ENCODE assay signal across 23 cellular contexts in the genomic region with DNA sequence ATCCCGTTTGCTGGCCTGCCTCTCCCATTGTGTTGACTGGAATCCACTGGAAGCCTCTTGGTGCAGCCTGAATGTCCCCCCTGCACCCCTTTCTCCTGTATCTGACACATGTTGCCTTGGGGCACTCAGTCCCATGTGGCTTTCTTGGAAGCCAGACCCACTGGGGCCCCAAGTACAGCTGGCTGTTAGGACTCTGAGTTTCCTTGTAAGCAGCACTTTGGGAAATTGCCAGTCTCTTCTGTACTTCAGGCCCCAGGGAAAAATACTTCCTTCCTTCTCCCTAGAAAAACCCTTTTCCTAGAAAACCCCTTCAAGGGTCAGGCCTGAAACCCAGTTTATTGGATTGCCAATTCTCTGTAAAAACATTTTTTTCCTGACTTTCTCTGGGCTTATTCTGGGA.
DNase-seq lines count a peak whose midpoint lies in the region; FAIRE-seq and TF ChIP-seq lines count a peak whose summit lies in the region.
"Had no signal": no experiment of that assay in that cellular context is flagged by ENCODE, and none has a peak within 500 bp of the region (broad histone marks: within the 10 kb centered on the region; RNA-seq: fewer than 3 reads in every experiment).

No MANE protein-coding gene starts in this region.

- peak; percentile 26 for DNase-seq in AG10803 (ENCODE audit: low read depth)
- DNase-seq in cerebellar cortex (ENCODE audit: low spot score): peak; percentile 69
- no peak for DNase-seq in C1 segment of cervical spinal cord (lab: John Stamatoyannopoulos, UW)
- DNase-seq in DMS79 treated with DMSO at 0.1 percent for 48 hours (lab: John Stamatoyannopoulos, UW): no peak
- no peak for DNase-seq in activated CD4-positive, alpha-beta T cell treated with anti-CD3 and anti-CD28 coated beads for 48 hours
- DNase-seq in Karpas-422: no peak
- DNase-seq: activated CD8-positive, alpha-beta T cell treated with anti-CD3 and anti-CD28 coated beads, Interleukin-2, amount 10 ng/mL, durations not matched to agents 7 days and 5 days; activated gamma-delta T cell; CD8-positive, alpha-beta memory T cell; heart right ventricle; left colon; naive thymus-derived CD8-positive, alpha-beta T cell; NCI-H2107; NCI-H526 treated with DMSO at 0.1 percent for 48 hours; stimulated activated CD4-positive, alpha-beta T cell treated with anti-CD3 and anti-CD28 coated beads, Interleukin-1b, Interleukin-23, amount 100 ng/mL, for 48 hours; SW 1271 had no signal

- no peak overlapping the region for H3K4me3 Mint-ChIP-seq in nephron
- H3K4me3 Mint-ChIP-seq: activated CD8-positive, alpha-beta T cell treated with anti-CD3 and anti-CD28 coated beads, Interleukin-2, amount 10 ng/mL, durations not matched to agents 7 days and 5 days; CD8-positive, alpha-beta memory T cell; naive thymus-derived CD8-positive, alpha-beta T cell; stimulated activated effector memory CD8-positive, alpha-beta T cell treated with anti-CD3 and anti-CD28 coated beads, Interleukin-12 subunit alpha, Interleukin-12 subunit beta, amount 100 ng/mL, for 72 hours had no signal

- H3K36me3 Mint-ChIP-seq in nephron (ENCODE audit: low read depth): peaks cover 7% of the 10 kb centered on the region
- H3K36me3 Mint-ChIP-seq: CD8-positive, alpha-beta memory T cell; naive thymus-derived CD8-positive, alpha-beta T cell; stimulated activated effector memory CD8-positive, alpha-beta T cell treated with anti-CD3 and anti-CD28 coated beads, Interleukin-12 subunit alpha, Interleukin-12 subunit beta, amount 100 ng/mL, for 72 hours had no signal

- H3K4me1 Mint-ChIP-seq in nephron: peaks cover 90% of the 10 kb centered on the region
- H3K4me1 Mint-ChIP-seq: CD8-positive, alpha-beta memory T cell; naive thymus-derived CD8-positive, alpha-beta T cell; stimulated activated effector memory CD8-positive, alpha-beta T cell treated with anti-CD3 and anti-CD28 coated beads, Interleukin-12 subunit alpha, Interleukin-12 subunit beta, amount 100 ng/mL, for 72 hours had no signal

- H2AFZ ChIP-seq in Karpas-422 (ENCODE audit: low read length): no peak overlapping the region

- H3K9me2 ChIP-seq in Karpas-422 (replicated peaks; ENCODE audit: insufficient read depth, low read length): no peaks in the 10 kb centered on the region

- no peak overlapping the region for H3K9ac ChIP-seq in Karpas-422 (ENCODE audit: low read length)

- peak; percentile 99 for FAIRE-seq in G401.6 (lab: Jason Lieb, UNC)
- FAIRE-seq: H1 had no signal

- H3K4me1 ChIP-seq in Karpas-422 (ENCODE audit: low read length): no peaks in the 10 kb centered on the region
- H3K4me1 ChIP-seq: breast epithelium, heart right ventricle, prostate gland had no signal

- H3K27me3 Mint-ChIP-seq in nephron (ENCODE audit: low read depth): peaks cover 5% of the 10 kb centered on the region

- H3K27ac ChIP-seq in Karpas-422 (ENCODE audit: low read length): no peak overlapping the region
- H3K27ac ChIP-seq: breast epithelium, coronary artery, heart right ventricle, prostate gland had no signal

- H4K20me1 ChIP-seq in Karpas-422 (ENCODE audit: insufficient read depth, low read depth, low read length): no peaks in the 10 kb centered on the region

- H3K9me3 ChIP-seq in Karpas-422 (ENCODE audit: low read length): no peaks in the 10 kb centered on the region
- H3K9me3 ChIP-seq: breast epithelium, heart right ventricle, prostate gland had no signal

- no peaks in the 10 kb centered on the region for H3K36me3 ChIP-seq in Karpas-422 (ENCODE audit: insufficient read depth, low read length)
- H3K36me3 ChIP-seq: breast epithelium, heart right ventricle, prostate gland had no signal

- no peak for TF ChIP-seq CTCF in AG10803 (conservative IDR thresholded peaks at IDR 0.05; ENCODE audit: low read length)
- TF ChIP-seq CTCF in nephron (IDR thresholded peaks at IDR 0.05; ENCODE audit: unreplicated experiment in 3 of 3): no peak

- no peaks in the 10 kb centered on the region for H3K27me3 ChIP-seq in Karpas-422 (ENCODE audit: low read length)
- H3K27me3 ChIP-seq: breast epithelium, heart right ventricle had no signal

- no peaks in the 10 kb centered on the region for H3K9me3 Mint-ChIP-seq in nephron
- H3K9me3 Mint-ChIP-seq: CD8-positive, alpha-beta memory T cell; stimulated activated effector memory CD8-positive, alpha-beta T cell treated with anti-CD3 and anti-CD28 coated beads, Interleukin-12 subunit alpha, Interleukin-12 subunit beta, amount 100 ng/mL, for 72 hours had no signal

- H3K79me2 ChIP-seq in Karpas-422 (ENCODE audit: low read length): no peaks in the 10 kb centered on the region

- H3K4me2 ChIP-seq in Karpas-422 (ENCODE audit: low read depth, low read length, poor library complexity, severe bottlenecking): no peak overlapping the region

- H3K27ac Mint-ChIP-seq in nephron: peak overlapping the region; percentile 74 to 89 (median 85)
- H3K27ac Mint-ChIP-seq: activated CD8-positive, alpha-beta T cell treated with anti-CD3 and anti-CD28 coated beads, Interleukin-2, amount 10 ng/mL, durations not matched to agents 7 days and 5 days; CD8-positive, alpha-beta memory T cell; stimulated activated effector memory CD8-positive, alpha-beta T cell treated with anti-CD3 and anti-CD28 coated beads, Interleukin-12 subunit alpha, Interleukin-12 subunit beta, amount 100 ng/mL, for 72 hours had no signal

- no peak overlapping the region for H3K4me3 ChIP-seq in AG10803 (ENCODE audit: low read length)
- H3K4me3 ChIP-seq in Karpas-422 (ENCODE audit: low read length): no peak overlapping the region
- H3K4me3 ChIP-seq: breast epithelium, coronary artery, heart right ventricle, prostate gland had no signal

Comparison
In these comparisons a context has a peak if more than half of its experiments do, and no peak if none do; other contexts are left out.
1. DNase-seq: peak in AG10803 (single experiment) and cerebellar cortex (single experiment); none in C1 segment of cervical spinal cord (0 of 14), DMS79 treated with DMSO at 0.1 percent for 48 hours (single experiment), activated CD4-positive, alpha-beta T cell treated with anti-CD3 and anti-CD28 coated beads for 48 hours (single experiment) and Karpas-422 (single experiment).